Comparison of ENCODE assay signal across 8 cellular contexts in the genomic region with DNA sequence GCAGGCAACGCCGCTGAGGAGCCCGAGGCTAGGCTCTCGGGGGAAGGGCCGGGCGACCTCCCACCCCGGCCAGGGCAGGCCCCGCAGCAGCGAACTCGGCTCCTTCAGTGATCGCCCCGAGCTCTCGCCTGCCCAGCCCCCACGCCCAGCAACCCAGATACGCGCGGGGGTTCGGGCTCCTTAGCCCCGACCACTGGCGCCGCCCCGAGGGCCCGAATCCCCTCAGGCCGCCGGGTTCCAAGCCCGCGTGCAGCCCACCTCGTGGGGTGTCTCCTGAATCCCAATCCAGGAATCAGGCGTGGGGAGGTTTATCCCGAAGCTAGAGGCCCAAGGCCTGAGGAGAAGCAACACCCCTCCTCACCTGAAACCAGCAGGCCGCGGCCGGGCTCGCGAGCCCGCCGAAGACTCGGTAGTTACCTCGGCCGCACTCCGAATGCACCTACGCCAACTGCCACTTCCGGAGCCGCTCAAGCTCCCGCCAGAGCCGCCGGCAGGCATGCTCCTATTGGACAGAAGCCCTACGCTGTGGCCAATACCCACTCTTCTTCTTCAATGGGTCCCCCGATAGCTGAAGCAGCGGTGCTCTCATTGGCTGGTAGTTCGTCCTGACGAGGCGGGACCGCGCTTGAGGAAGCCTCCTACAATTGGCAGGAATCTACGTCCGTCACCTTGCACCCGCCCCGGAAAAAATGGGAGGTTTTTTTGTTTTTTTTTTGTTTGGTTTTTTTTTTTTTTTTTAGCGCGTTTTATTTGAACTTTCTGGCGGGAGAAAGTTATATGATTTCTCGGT. TPM values are rescaled to one million over a fixed set of nuclear protein-coding genes. Genes with fewer than 3 reads are reported as not detected.
DNase-seq lines count a peak whose midpoint lies in the region; ATAC-seq and TF ChIP-seq lines count a peak whose summit lies in the region.

A gene with protein sequence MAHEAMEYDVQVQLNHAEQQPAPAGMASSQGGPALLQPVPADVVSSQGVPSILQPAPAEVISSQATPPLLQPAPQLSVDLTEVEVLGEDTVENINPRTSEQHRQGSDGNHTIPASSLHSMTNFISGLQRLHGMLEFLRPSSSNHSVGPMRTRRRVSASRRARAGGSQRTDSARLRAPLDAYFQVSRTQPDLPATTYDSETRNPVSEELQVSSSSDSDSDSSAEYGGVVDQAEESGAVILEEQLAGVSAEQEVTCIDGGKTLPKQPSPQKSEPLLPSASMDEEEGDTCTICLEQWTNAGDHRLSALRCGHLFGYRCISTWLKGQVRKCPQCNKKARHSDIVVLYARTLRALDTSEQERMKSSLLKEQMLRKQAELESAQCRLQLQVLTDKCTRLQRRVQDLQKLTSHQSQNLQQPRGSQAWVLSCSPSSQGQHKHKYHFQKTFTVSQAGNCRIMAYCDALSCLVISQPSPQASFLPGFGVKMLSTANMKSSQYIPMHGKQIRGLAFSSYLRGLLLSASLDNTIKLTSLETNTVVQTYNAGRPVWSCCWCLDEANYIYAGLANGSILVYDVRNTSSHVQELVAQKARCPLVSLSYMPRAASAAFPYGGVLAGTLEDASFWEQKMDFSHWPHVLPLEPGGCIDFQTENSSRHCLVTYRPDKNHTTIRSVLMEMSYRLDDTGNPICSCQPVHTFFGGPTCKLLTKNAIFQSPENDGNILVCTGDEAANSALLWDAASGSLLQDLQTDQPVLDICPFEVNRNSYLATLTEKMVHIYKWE (minus strand): TSS at position 453 of the 790 bp plus-strand sequence. CDS start 5,428 bp downstream, outside the sequence.

- 0% methylated on average over 13 to 17 of the region's 63 CpGs for WGBS in gastroesophageal sphincter (ENCODE audit: low coverage in 1 of 2), 2 donors

- H3K9me3 ChIP-seq in gastroesophageal sphincter: no peaks in the 10 kb centered on the region
- H3K9me3 ChIP-seq in neutrophil: no peaks in the 10 kb centered on the region

- H3K27ac ChIP-seq in gastroesophageal sphincter: peak within 1 kb of the TSS; percentile 41 to 86 (median 76)
- peak within 1 kb of the TSS; percentile 72 for H3K27ac ChIP-seq in neutrophil
- H3K27ac ChIP-seq in substantia nigra (ENCODE audit: low read depth, low read length, poor library complexity, severe bottlenecking): peak within 1 kb of the TSS; percentile 37

- H3K4me3 ChIP-seq in gastroesophageal sphincter: peak within 1 kb of the TSS; percentile 81 to 88
- peak within 1 kb of the TSS; percentile 64 to 89 for H3K4me3 ChIP-seq in neutrophil (ENCODE audit: low read depth in 1 of 2, low read length in 1 of 2)

- in situ Hi-C loops in SK-MEL-5 (cut with HindIII; ENCODE audit: low pct_unique_long_range_greater_than_20kb, low sequenced_read_pairs): no loop called here

- peaks cover 0 to 30% of the 10 kb centered on the region in 2 donors for H3K36me3 ChIP-seq in gastroesophageal sphincter
- peaks cover 28% of the 10 kb centered on the region for H3K36me3 ChIP-seq in neutrophil

- TF ChIP-seq EP300 in gastroesophageal sphincter (IDR thresholded peaks at IDR 0.05): no peak

- DNase-seq in GF-D8 (lab: John Stamatoyannopoulos, UW) (peak; percentile 97), HEK293T (ENCODE audit: extremely low spot score) (peak; percentile 99), MV-4-11 (lab: John Stamatoyannopoulos, UW) (peak; percentile 98), SK-MEL-5 (ENCODE audit: low read depth, low spot score) (peak; percentile 98), substantia nigra (lab: John Stamatoyannopoulos, UW) (peak; percentile 54 to 99 (median 95))
- peak; percentile 96 for DNase-seq in activated naive CD4-positive, alpha-beta T cell treated with Interleukin-2 at 50 U/mL for 16 hours

- TF ChIP-seq POLR2A in gastroesophageal sphincter (IDR thresholded peaks at IDR 0.05): peak in 1 of 2 donors; percentile 63

- CTCF ChIA-PET in HEK293T (lab: Yijun Ruan, JAX): interaction anchor here (0.6 kb wide), 1 partner anchor 197 kb away, joined by 3 read pairs; no protein-coding TSS in a partner anchor

- peak; percentile 100 for ATAC-seq in gastroesophageal sphincter

- H3K4me1 ChIP-seq in gastroesophageal sphincter (peaks cover 0 to 24% (median 8%) of the 10 kb centered on the region in 3 donors), neutrophil (ENCODE audit: control insufficient read depth in 1 of 2, insufficient read depth in 1 of 2, low read depth in 1 of 2, low read length in 1 of 2) (peaks cover 14 to 15% of the 10 kb centered on the region in 2 experiments)

- TF ChIP-seq CTCF in gastroesophageal sphincter (IDR thresholded peaks at IDR 0.05) (no peak), neutrophil (IDR thresholded peaks at IDR 0.05) (no peak)

- POLR2A ChIA-PET in HEK293T (lab: Yijun Ruan, JAX): interaction anchor here (0.6 to 1.7 kb wide), 10 partner anchors 9 to 187 kb away, joined by 3 to 10 read pairs (median 4); a partner anchor contains a TSS

- no peaks in the 10 kb centered on the region for H3K27me3 ChIP-seq in gastroesophageal sphincter
- no peaks in the 10 kb centered on the region for H3K27me3 ChIP-seq in neutrophil

TF ChIP-seq in HEK293T, 16 proteins besides CTCF, POLR2A, EP300 and RAD21:
- TF ChIP-seq ELF4 (IDR thresholded peaks at IDR 0.05): peak; percentile 94
- peak; percentile 92 for TF ChIP-seq L3MBTL2 (conservative IDR thresholded peaks at IDR 0.05)
- peak; percentile 99 for TF ChIP-seq ZNF384 (IDR thresholded peaks at IDR 0.05)
- no peak for TF ChIP-seq FOXA1 (IDR thresholded peaks at IDR 0.05)
- TF ChIP-seq FOXK2 (IDR thresholded peaks at IDR 0.05): no peak
- TF ChIP-seq ARNT (IDR thresholded peaks at IDR 0.05): no peak
- no peak for TF ChIP-seq NFRKB (IDR thresholded peaks at IDR 0.05)
- TF ChIP-seq FOXM1 (IDR thresholded peaks at IDR 0.05; ENCODE audit: borderline replicate concordance): no peak
- TF ChIP-seq TARDBP (IDR thresholded peaks at IDR 0.05): no peak
- no peak for TF ChIP-seq SUZ12 (IDR thresholded peaks at IDR 0.05)
- TF ChIP-seq SP1 (IDR thresholded peaks at IDR 0.05): no peak
- no peak for TF ChIP-seq BHLHE40 (IDR thresholded peaks at IDR 0.05; ENCODE audit: borderline replicate concordance)
- no peak for TF ChIP-seq HDGF (IDR thresholded peaks at IDR 0.05; ENCODE audit: borderline replicate concordance)
- no peak for TF ChIP-seq LEF1 (IDR thresholded peaks at IDR 0.05; ENCODE audit: borderline replicate concordance)
- TF ChIP-seq, protein P1, sequence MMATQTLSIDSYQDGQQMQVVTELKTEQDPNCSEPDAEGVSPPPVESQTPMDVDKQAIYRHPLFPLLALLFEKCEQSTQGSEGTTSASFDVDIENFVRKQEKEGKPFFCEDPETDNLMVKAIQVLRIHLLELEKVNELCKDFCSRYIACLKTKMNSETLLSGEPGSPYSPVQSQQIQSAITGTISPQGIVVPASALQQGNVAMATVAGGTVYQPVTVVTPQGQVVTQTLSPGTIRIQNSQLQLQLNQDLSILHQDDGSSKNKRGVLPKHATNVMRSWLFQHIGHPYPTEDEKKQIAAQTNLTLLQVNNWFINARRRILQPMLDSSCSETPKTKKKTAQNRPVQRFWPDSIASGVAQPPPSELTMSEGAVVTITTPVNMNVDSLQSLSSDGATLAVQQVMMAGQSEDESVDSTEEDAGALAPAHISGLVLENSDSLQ (IDR thresholded peaks at IDR 0.05): peak; percentile 99

RNA-seq across cellular contexts. Expression of the gene that starts here (rescaled TPM):
- 29.2 and 31.3 TPM in 2 replicates for total RNA-seq in SK-MEL-5 (2014; rRNA removed; shearing (Covaris generic))
- 41.0 and 57.9 TPM in 2 replicates for polyA plus RNA-seq in SK-MEL-5 (2015; cell fraction: cytosol; rRNA removed)
- 37.2 and 43.7 TPM in 2 replicates for polyA plus RNA-seq in SK-MEL-5 (2015; cell fraction: nucleus; rRNA removed)
- 10 to 100 TPM in 2 of 4 donors, 1 to 10 TPM in 2; 8.1 to 31.9 (median 15.5) TPM for total RNA-seq in gastroesophageal sphincter

Comparison
In these comparisons a context has a peak if more than half of its experiments do, and no peak if none do; other contexts are left out.
1. Peak in every context shown above with its lines: DNase-seq, ATAC-seq, H3K4me3 ChIP-seq and H3K27ac ChIP-seq.